ENCODE assay signal across 11 cellular contexts in genomic region chr21:29080454-29080930, GRCh38. TPM values are rescaled to one million over a fixed set of nuclear protein-coding genes. Genes with fewer than 3 reads are reported as not detected.
DNase-seq lines count a peak whose midpoint lies in the region; ATAC-seq, FAIRE-seq and TF ChIP-seq lines count a peak whose summit lies in the region.
"Had no signal": no experiment of that assay in that cellular context is flagged by ENCODE, and none has a peak within 500 bp of the region (broad histone marks: within the 10 kb centered on the region; RNA-seq: fewer than 3 reads in every experiment).

No MANE protein-coding gene starts in this region.

- peak; percentile 7 for TF ChIP-seq CTCF in retinal pigment epithelial cell (conservative IDR thresholded peaks at IDR 0.05; ENCODE audit: low read depth, low read length)

- no peak for ATAC-seq in SK-N-SH treated with all-trans-retinoic acid at 6 μM for 48 hours
- no peak for ATAC-seq in HG03439 (IDR thresholded peaks at IDR 0.05; ENCODE audit: unreplicated experiment)

- H3K4me3 ChIP-seq in SJSA1 (no peak overlapping the region), retinal pigment epithelial cell (ENCODE audit: low read length) (no peak overlapping the region)
- no peak overlapping the region for H3K4me3 ChIP-seq in effector memory CD4-positive, alpha-beta T cell (ENCODE audit: insufficient read depth, low read depth, low read length, poor library complexity, severe bottlenecking)

- H3K4me1 ChIP-seq in SJSA1 (replicated peaks), result peaks cover 39% of the 10 kb centered on the region
- peaks cover 27% of the 10 kb centered on the region for H3K4me1 ChIP-seq in effector memory CD4-positive, alpha-beta T cell (ENCODE audit: control insufficient read depth, insufficient read depth, low read length, poor library complexity, severe bottlenecking)

- no peak for TF ChIP-seq POLR2A in GM12891 (IDR thresholded peaks at IDR 0.05; ENCODE audit: low read depth, low read length)

- H3K27ac ChIP-seq in SJSA1, result peak overlapping the region; percentile 21; the same call in 1 of the 2 replicates
- peak overlapping the region; percentile 32 for H3K27ac ChIP-seq in effector memory CD4-positive, alpha-beta T cell (ENCODE audit: insufficient read depth, low read length, poor library complexity, severe bottlenecking)

- peak; percentile 86 for FAIRE-seq in GM12891 (lab: Jason Lieb, UNC)

- no peaks in the 10 kb centered on the region for H3K9me3 ChIP-seq in SJSA1 (replicated peaks)
- H3K9me3 ChIP-seq in effector memory CD4-positive, alpha-beta T cell (ENCODE audit: control insufficient read depth, low read length), result no peaks in the 10 kb centered on the region

- no peaks in the 10 kb centered on the region for H3K27me3 ChIP-seq in SJSA1 (replicated peaks)
- H3K27me3 ChIP-seq in effector memory CD4-positive, alpha-beta T cell (replicated peaks; ENCODE audit: control insufficient read depth, insufficient read depth, low read length, poor library complexity, severe bottlenecking), result no peaks in the 10 kb centered on the region

- DNase-seq in GM12891 (ENCODE audit: insufficient read length, low spot score) (no peak), SJSA1 (ENCODE audit: low read depth in 1 of 2, low spot score in 2 of 2) (no peak), retinal pigment epithelial cell (ENCODE audit: low read depth) (no peak)
- DNase-seq in effector memory CD4-positive, alpha-beta T cell, result peak in 1 of 3 donors; percentile 6
- no peak for DNase-seq in stimulated activated CD8-positive, alpha-beta memory T cell treated with anti-CD3 and anti-CD28 coated beads, Interleukin-4, amount 100 ng/mL, for 48 hours
- DNase-seq in activated CD4-positive, CD25-positive, alpha-beta regulatory T cell (lab: John Stamatoyannopoulos, UW), result no peak
- DNase-seq: activated effector memory CD4-positive, alpha-beta T cell treated with Interleukin-2 at 50 U/mL for 16 hours; erythroblast; NCI-H1092 treated with DMSO at 0.1 percent for 48 hours had no signal

- no peaks in the 10 kb centered on the region for H3K36me3 ChIP-seq in SJSA1
- H3K36me3 ChIP-seq in effector memory CD4-positive, alpha-beta T cell (ENCODE audit: control insufficient read depth, insufficient read depth, low read length), result no peaks in the 10 kb centered on the region

TF ChIP-seq in GM12891, 5 proteins besides CTCF, POLR2A, EP300 and RAD21:
- TF ChIP-seq PAX5 (IDR thresholded peaks at IDR 0.05; ENCODE audit: insufficient read depth, low read length, severe bottlenecking), result no peak
- TF ChIP-seq SPI1 (IDR thresholded peaks at IDR 0.05; ENCODE audit: low read depth, low read length), result no peak
- no peak for TF ChIP-seq POLR2AphosphoS5 (IDR thresholded peaks at IDR 0.05; ENCODE audit: low read depth, low read length)
- no peak for TF ChIP-seq TAF1 (IDR thresholded peaks at IDR 0.05; ENCODE audit: low read depth, low read length)
- TF ChIP-seq POU2F2 (IDR thresholded peaks at IDR 0.05; ENCODE audit: low read depth, low read length), result no peak

TF ChIP-seq in SK-N-SH treated with all-trans-retinoic acid at 6 μM for 48 hours, 23 proteins besides CTCF, POLR2A, EP300 and RAD21:
- TF ChIP-seq TCF4 (CRISPR knock-in tag; IDR thresholded peaks at IDR 0.05; ENCODE audit: borderline replicate concordance), result no peak
- TF ChIP-seq POU6F1 (CRISPR knock-in tag; IDR thresholded peaks at IDR 0.05; ENCODE audit: borderline replicate concordance, low read depth), result no peak
- no peak for TF ChIP-seq ISL1 (CRISPR knock-in tag; IDR thresholded peaks at IDR 0.05)
- no peak for TF ChIP-seq ZNF8 (CRISPR knock-in tag; IDR thresholded peaks at IDR 0.05)

RNA-seq across cellular contexts. Expression of gene CCT8, which starts 7.0 kb away (rescaled TPM):
- polyA plus RNA-seq in GM12891 (2012; ENCODE audit: low read depth, missing spikeins), result 289 TPM
- 330 and 390 TPM in 2 replicates for total RNA-seq in SJSA1 (2014; rRNA removed; shearing (Covaris generic))

RNA-seq across cellular contexts. Expression of gene MAP3K7CL, which starts 50.0 kb away (rescaled TPM):
- 13.5 TPM for polyA plus RNA-seq in GM12891 (2012; ENCODE audit: low read depth, missing spikeins)
- total RNA-seq in SJSA1 (2014; rRNA removed; shearing (Covaris generic)), result 5.3 and 11.7 TPM in 2 replicates

RNA-seq across cellular contexts. Expression of gene USP16, which starts 56.0 kb away (rescaled TPM):
- 24.4 TPM for polyA plus RNA-seq in GM12891 (2012; ENCODE audit: low read depth, missing spikeins)
- 54.1 and 62.1 TPM in 2 replicates for total RNA-seq in SJSA1 (2014; rRNA removed; shearing (Covaris generic))
